ENCODE assay signal across 24 cellular contexts in genomic region chr11:10378362-10378761, GRCh38.
DNase-seq lines count a peak whose midpoint lies in the region; ATAC-seq, FAIRE-seq and TF ChIP-seq lines count a peak whose summit lies in the region.
"Had no signal": no experiment of that assay in that cellular context is flagged by ENCODE, and none has a peak within 500 bp of the region (broad histone marks: within the 10 kb centered on the region; RNA-seq: fewer than 3 reads in every experiment).

No MANE protein-coding gene starts in this region.

- ATAC-seq in lower lobe of right lung, result no peak
- ATAC-seq in HG02981 (IDR thresholded peaks at IDR 0.05; ENCODE audit: unreplicated experiment), result no peak
- ATAC-seq: Right ventricle myocardium inferior had no signal

- no peak overlapping the region for H2AFZ ChIP-seq in H1 (ENCODE audit: low read length)
- H2AFZ ChIP-seq: PC-9 had no signal

- no peaks in the 10 kb centered on the region for H3K79me2 ChIP-seq in H1 (ENCODE audit: control insufficient read depth in 1 of 2, insufficient read depth in 2 of 2, low read length in 2 of 2)

- no peak for FAIRE-seq in H1 (lab: Jason Lieb, UNC)
- FAIRE-seq: GM19239, H54, HTR-8/SVneo had no signal

- H3K79me1 ChIP-seq in H1 (ENCODE audit: low read depth, low read length), result no peaks in the 10 kb centered on the region

- H2BK5ac ChIP-seq in H1 (ENCODE audit: low read depth, low read length), result no peak overlapping the region

- H3K23me2 ChIP-seq in H1 (ENCODE audit: low read depth, low read length), result no peaks in the 10 kb centered on the region

- H3K36me3 ChIP-seq in H1 (ENCODE audit: control insufficient read depth in 2 of 4, insufficient read depth in 4 of 4, low read length in 3 of 4) (no peaks in the 10 kb centered on the region), lower lobe of right lung (no peaks in the 10 kb centered on the region), subcutaneous abdominal adipose tissue (ENCODE audit: control insufficient read depth in 5 of 5, insufficient read depth in 5 of 5, low read length in 5 of 5) (no peaks in the 10 kb centered on the region)
- H3K36me3 ChIP-seq: SJSA1 had no signal

- no peak for TF ChIP-seq POLR2A in H1 (IDR thresholded peaks at IDR 0.05; ENCODE audit: control extremely low read depth in 1 of 2, low read depth in 2 of 2, low read length in 2 of 2)
- TF ChIP-seq POLR2A in erythroblast (IDR thresholded peaks at IDR 0.05; ENCODE audit: low read length), result no peak

- H3K4me2 ChIP-seq in H1 (ENCODE audit: insufficient read depth in 1 of 2, low read depth in 2 of 2, low read length in 2 of 2), result no peak overlapping the region
- H3K4me2 ChIP-seq: PC-9 had no signal

- H2BK20ac ChIP-seq in H1 (ENCODE audit: low read length), result no peak overlapping the region

- H2AK5ac ChIP-seq in H1 (ENCODE audit: low read depth, low read length), result no peak overlapping the region

- POLR2A ChIA-PET in H1 (lab: Charles Lee; ENCODE audit: partially characterized antibody), result interaction anchor here (1.1 kb wide), 1 partner anchor 75 kb away, joined by 3 read pairs; no protein-coding TSS in a partner anchor

- no peak overlapping the region for H4K5ac ChIP-seq in H1 (ENCODE audit: insufficient read length, low read depth, low read length)

- H2BK15ac ChIP-seq in H1 (ENCODE audit: low read length), result 0 out of 2 replicates have a peak overlapping the region, but pooled peaks have one; percentile 24

- no peak overlapping the region for H3K14ac ChIP-seq in H1 (ENCODE audit: insufficient read length)

- no peak for TF ChIP-seq CTCF in H1 (IDR thresholded peaks at IDR 0.05; ENCODE audit: control extremely low read depth in 1 of 3, insufficient read depth in 1 of 3, low read depth in 1 of 3, low read length in 3 of 3)
- TF ChIP-seq CTCF in lower lobe of right lung (IDR thresholded peaks at IDR 0.05), result no peak

- no peak overlapping the region for H3K56ac ChIP-seq in H1 (replicated peaks; ENCODE audit: insufficient read length, low read depth, low read length)

- H3K9me3 ChIP-seq in H1 (ENCODE audit: insufficient read depth in 2 of 2, low read depth in 1 of 2, low read length in 1 of 2) (no peaks in the 10 kb centered on the region), lower lobe of right lung (no peaks in the 10 kb centered on the region), subcutaneous abdominal adipose tissue (ENCODE audit: control insufficient read depth in 5 of 5, low read length in 5 of 5) (no peaks in the 10 kb centered on the region)
- H3K9me3 ChIP-seq: SJSA1 had no signal

- no peak overlapping the region for H3K23ac ChIP-seq in H1 (ENCODE audit: insufficient read length)

- H4K8ac ChIP-seq in H1 (ENCODE audit: extremely low read depth, insufficient read depth, low read length), result no peak overlapping the region; the same call in 1 of the 2 replicates

- no peak overlapping the region for H2BK120ac ChIP-seq in H1 (replicated peaks; ENCODE audit: low read depth, low read length)

- H4K20me1 ChIP-seq in H1 (replicated peaks in 1 of 2; ENCODE audit: control insufficient read depth in 1 of 2, insufficient read depth in 2 of 2, low read length in 2 of 2), result no peaks in the 10 kb centered on the region

- H4K91ac ChIP-seq in H1 (replicated peaks; ENCODE audit: insufficient read length, low read length), result no peak overlapping the region

- CTCF ChIA-PET in H1 (lab: Charles Lee; ENCODE audit: partially characterized antibody), result interaction anchor here (0.6 to 4.6 kb wide), 3 partner anchors 11 to 162 kb away, joined by 3 to 30 read pairs (median 3); partner anchors contain the start of gene RNF141

- no peaks in the 10 kb centered on the region for H3K27me3 ChIP-seq in H1 (replicated peaks in 1 of 4; ENCODE audit: control insufficient read depth in 3 of 4, extremely low read depth in 1 of 4, insufficient read depth in 3 of 4, low read length in 3 of 4)
- H3K27me3 ChIP-seq in lower lobe of right lung (ENCODE audit: low read depth), result no peaks in the 10 kb centered on the region
- H3K27me3 ChIP-seq in subcutaneous abdominal adipose tissue (ENCODE audit: control insufficient read depth in 5 of 5, insufficient read depth in 4 of 5, low read length in 5 of 5), result no peaks in the 10 kb centered on the region
- H3K27me3 ChIP-seq: SJSA1 had no signal

- TF ChIP-seq EP300 in H1 (IDR thresholded peaks at IDR 0.05; ENCODE audit: borderline replicate concordance in 1 of 2, low read depth in 2 of 2, low read length in 2 of 2), result no peak

- H3K27ac ChIP-seq in H1 (ENCODE audit: low read depth, low read length) (no peak overlapping the region), lower lobe of right lung (peak overlapping the region; percentile 53), subcutaneous abdominal adipose tissue (ENCODE audit: low read depth, low read length) (peak overlapping the region; percentile 94)
- H3K27ac ChIP-seq: 22Rv1, PC-9, SJSA1 had no signal

- no peak for TF ChIP-seq RAD21 in H1 (IDR thresholded peaks at IDR 0.05 in 1 of 2, conservative IDR thresholded peaks at IDR 0.05 in 1 of 2; ENCODE audit: low read depth in 2 of 2, low read length in 2 of 2)

- intact Hi-C loops in lower lobe of right lung (cut with DNase I), result no loop called here

- H3K9ac ChIP-seq in H1 (replicated peaks in 1 of 4; ENCODE audit: extremely low read depth in 1 of 4, low read depth in 3 of 4, low read length in 3 of 4) (no peak overlapping the region), subcutaneous abdominal adipose tissue (ENCODE audit: low read length in 5 of 5) (peak overlapping the region in 2 of 5 donors; percentile 44 to 68)

- no peak overlapping the region for H3K18ac ChIP-seq in H1 (ENCODE audit: extremely low read depth, low read length)

- no peaks in the 10 kb centered on the region for H3K4me1 ChIP-seq in H1 (replicated peaks in 1 of 4; ENCODE audit: control insufficient read depth in 3 of 4, insufficient read depth in 4 of 4, low read length in 3 of 4)
- H3K4me1 ChIP-seq in lower lobe of right lung, result peaks cover 48% of the 10 kb centered on the region
- H3K4me1 ChIP-seq in subcutaneous abdominal adipose tissue (ENCODE audit: control insufficient read depth in 5 of 5, insufficient read depth in 5 of 5, low read length in 5 of 5), result peaks cover 7 to 77% (median 71%) of the 10 kb centered on the region in 5 donors
- H3K4me1 ChIP-seq: SJSA1 had no signal

- 87% methylated on average over 3 of the region's 4 CpGs; no CpG with 5 or more reads in 1 of the 2 experiments for WGBS in H1 (ENCODE audit: extremely low coverage in 1 of 2, insufficient coverage in 1 of 2, insufficient read length in 1 of 2, insufficient replicate concordance in 2 of 2, low coverage in 1 of 2, low lambda C conversion rate in 2 of 2, missing lambda C conversion rate in 1 of 2), 2 experiments

- H2BK12ac ChIP-seq in H1 (ENCODE audit: low read depth, low read length), result no peak overlapping the region

- no peak overlapping the region for H3K4me3 ChIP-seq in H1 (ENCODE audit: extremely low read depth in 1 of 4, insufficient read depth in 2 of 4, low read depth in 3 of 4, low read length in 4 of 4)
- H3K4me3 ChIP-seq in lower lobe of right lung, result no peak overlapping the region
- H3K4me3 ChIP-seq in subcutaneous abdominal adipose tissue (ENCODE audit: low read depth in 1 of 5, low read length in 5 of 5), result no peak overlapping the region
- H3K4me3 ChIP-seq: PC-9, SJSA1 had no signal

- no peak overlapping the region for H3K4ac ChIP-seq in H1 (replicated peaks; ENCODE audit: insufficient read length, low read depth, low read length)

- DNase-seq in ELF-1 (ENCODE audit: low read depth, low spot score) (peak; percentile 27), H1 (ENCODE audit: low read depth in 1 of 2, low spot score in 2 of 2) (no peak), lower lobe of right lung (no peak), CD1c-positive myeloid dendritic cell (ENCODE audit: extremely low spot score) (no peak), superior temporal gyrus (ENCODE audit: extremely low spot score) (no peak), erythroblast (lab: John Stamatoyannopoulos, UW) (no peak)
- DNase-seq: CD4-positive, CD25-positive, alpha-beta regulatory T cell; DMS153; NCI-H1105; NCI-H1436 treated with DMSO at 0.1 percent for 48 hours; NCI-H1930; NCI-H2107; NCI-H524; NCI-H82; NK-92 treated with Interleukin-12 subunit alpha and Interleukin-12 subunit beta, amount 100 ng/mL, for 24 hours; PC-9 had no signal

TF ChIP-seq in H1, 55 proteins besides CTCF, POLR2A, EP300 and RAD21:
- TF ChIP-seq JUND (IDR thresholded peaks at IDR 0.05; ENCODE audit: low read length), result no peak
- no peak for TF ChIP-seq CBX8 (IDR thresholded peaks at IDR 0.05; ENCODE audit: borderline replicate concordance, low read depth, low read length)
- no peak for TF ChIP-seq SAP30 (IDR thresholded peaks at IDR 0.05; ENCODE audit: insufficient read depth, insufficient replicate concordance, low read length)
- no peak for TF ChIP-seq RBBP5 (IDR thresholded peaks at IDR 0.05; ENCODE audit: borderline replicate concordance, low read depth, low read length)
- no peak for TF ChIP-seq RXRA (IDR thresholded peaks at IDR 0.05; ENCODE audit: insufficient read depth, low read depth, low read length)
- TF ChIP-seq CTBP2 (IDR thresholded peaks at IDR 0.05; ENCODE audit: borderline replicate concordance, insufficient read depth, insufficient read length, low read length), result no peak
- no peak for TF ChIP-seq EGR1 (IDR thresholded peaks at IDR 0.05; ENCODE audit: borderline replicate concordance, low read depth, low read length)
- TF ChIP-seq KDM5A (IDR thresholded peaks at IDR 0.05; ENCODE audit: low read length), result no peak
- TF ChIP-seq NRF1 (IDR thresholded peaks at IDR 0.05; ENCODE audit: low read depth, low read length), result no peak
- no peak for TF ChIP-seq SIRT6 (IDR thresholded peaks at IDR 0.05; ENCODE audit: low read length)
- TF ChIP-seq RNF2 (IDR thresholded peaks at IDR 0.05; ENCODE audit: borderline replicate concordance, low read depth, low read length, missing control alignments, poor library complexity, severe bottlenecking), result no peak
- TF ChIP-seq TAF7 (optimal IDR thresholded peaks at IDR 0.05; ENCODE audit: borderline replicate concordance, low read depth, low read length), result no peak
- TF ChIP-seq E2F6 (IDR thresholded peaks at IDR 0.05), result no peak
- TF ChIP-seq FOSL1 (IDR thresholded peaks at IDR 0.05; ENCODE audit: insufficient read depth, low read depth, low read length), result no peak
